Comparison of ENCODE assay signal across 1 cellular context in genomic region chr17:28644782-28645575, GRCh38.
A peak's percentile ranks its signal among the peaks of the same experiment; 100 is the strongest.
TF ChIP-seq lines count a peak whose summit lies in the region.

TSS of gene BLTP2 (minus strand) at chr17:28645158. CDS start at chr17:28645056, 102 bp downstream.

TF ChIP-seq in HepG2, 621 proteins besides CTCF, POLR2A, EP300 and RAD21 (continued from another document and continues in another):
- peak; percentile 87; the same call in 1 of the 2 replicates for TF ChIP-seq PRDM10 (CRISPR knock-in tag; IDR thresholded peaks at IDR 0.05; ENCODE audit: low read depth)
- TF ChIP-seq SPEN (CRISPR knock-in tag; IDR thresholded peaks at IDR 0.05; ENCODE audit: low read depth): peak; percentile 95
- TF ChIP-seq, protein P1, sequence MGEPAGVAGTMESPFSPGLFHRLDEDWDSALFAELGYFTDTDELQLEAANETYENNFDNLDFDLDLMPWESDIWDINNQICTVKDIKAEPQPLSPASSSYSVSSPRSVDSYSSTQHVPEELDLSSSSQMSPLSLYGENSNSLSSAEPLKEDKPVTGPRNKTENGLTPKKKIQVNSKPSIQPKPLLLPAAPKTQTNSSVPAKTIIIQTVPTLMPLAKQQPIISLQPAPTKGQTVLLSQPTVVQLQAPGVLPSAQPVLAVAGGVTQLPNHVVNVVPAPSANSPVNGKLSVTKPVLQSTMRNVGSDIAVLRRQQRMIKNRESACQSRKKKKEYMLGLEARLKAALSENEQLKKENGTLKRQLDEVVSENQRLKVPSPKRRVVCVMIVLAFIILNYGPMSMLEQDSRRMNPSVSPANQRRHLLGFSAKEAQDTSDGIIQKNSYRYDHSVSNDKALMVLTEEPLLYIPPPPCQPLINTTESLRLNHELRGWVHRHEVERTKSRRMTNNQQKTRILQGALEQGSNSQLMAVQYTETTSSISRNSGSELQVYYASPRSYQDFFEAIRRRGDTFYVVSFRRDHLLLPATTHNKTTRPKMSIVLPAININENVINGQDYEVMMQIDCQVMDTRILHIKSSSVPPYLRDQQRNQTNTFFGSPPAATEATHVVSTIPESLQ (CRISPR knock-in tag; conservative IDR thresholded peaks at IDR 0.05): no peak
- TF ChIP-seq ZMAT3 (CRISPR knock-in tag; conservative IDR thresholded peaks at IDR 0.05): peak; percentile 92
- peak; percentile 83 for TF ChIP-seq ZFY (CRISPR knock-in tag; IDR thresholded peaks at IDR 0.05)
- TF ChIP-seq ZNF557 (CRISPR knock-in tag; IDR thresholded peaks at IDR 0.05): no peak
- peak; percentile 55 for TF ChIP-seq PATZ1 (CRISPR knock-in tag; IDR thresholded peaks at IDR 0.05)
- peak; percentile 31; the same call in 1 of the 2 replicates for TF ChIP-seq ATF2 (CRISPR knock-in tag; IDR thresholded peaks at IDR 0.05)
- 0 out of 2 replicates have a peak, but pooled peaks have one; percentile 24 for TF ChIP-seq HOXD1 (CRISPR knock-in tag; IDR thresholded peaks at IDR 0.05)
- TF ChIP-seq, protein P2, sequence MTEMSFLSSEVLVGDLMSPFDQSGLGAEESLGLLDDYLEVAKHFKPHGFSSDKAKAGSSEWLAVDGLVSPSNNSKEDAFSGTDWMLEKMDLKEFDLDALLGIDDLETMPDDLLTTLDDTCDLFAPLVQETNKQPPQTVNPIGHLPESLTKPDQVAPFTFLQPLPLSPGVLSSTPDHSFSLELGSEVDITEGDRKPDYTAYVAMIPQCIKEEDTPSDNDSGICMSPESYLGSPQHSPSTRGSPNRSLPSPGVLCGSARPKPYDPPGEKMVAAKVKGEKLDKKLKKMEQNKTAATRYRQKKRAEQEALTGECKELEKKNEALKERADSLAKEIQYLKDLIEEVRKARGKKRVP (CRISPR knock-in tag; IDR thresholded peaks at IDR 0.05): peak in 1 of 2 experiments; percentile 48; a peak in 1 of 4 replicates
- TF ChIP-seq HCFC1 (IDR thresholded peaks at IDR 0.05; ENCODE audit: low read depth, low read length): peak; percentile 23; the same call in 1 of the 2 replicates
- TF ChIP-seq RXRB (CRISPR knock-in tag; IDR thresholded peaks at IDR 0.05; ENCODE audit: borderline replicate concordance): peak; percentile 51; the same call in 1 of the 2 replicates
- no peak for TF ChIP-seq NPAS2 (CRISPR knock-in tag; IDR thresholded peaks at IDR 0.05; ENCODE audit: borderline replicate concordance)
- peak; percentile 76 for TF ChIP-seq POLR2AphosphoS5 (IDR thresholded peaks at IDR 0.05; ENCODE audit: low read depth, low read length)
- TF ChIP-seq ZNF710 (CRISPR knock-in tag; IDR thresholded peaks at IDR 0.05; ENCODE audit: borderline replicate concordance): peak; percentile 74; the same call in 1 of the 2 replicates
- TF ChIP-seq HNF4G (IDR thresholded peaks at IDR 0.05; ENCODE audit: borderline replicate concordance, low read depth, low read length): no peak
- TF ChIP-seq HNF4G (CRISPR knock-in tag; IDR thresholded peaks at IDR 0.05; ENCODE audit: borderline replicate concordance, low read depth): peak; percentile 67; the same call in 1 of the 2 replicates
- no peak for TF ChIP-seq DPF2 (CRISPR knock-in tag; IDR thresholded peaks at IDR 0.05; ENCODE audit: borderline replicate concordance, low read depth)
- TF ChIP-seq RFX3 (CRISPR knock-in tag; IDR thresholded peaks at IDR 0.05): no peak
- TF ChIP-seq ZNF501 (CRISPR knock-in tag; IDR thresholded peaks at IDR 0.05): peak; percentile 84
- no peak for TF ChIP-seq RFXAP (CRISPR knock-in tag; IDR thresholded peaks at IDR 0.05; ENCODE audit: borderline replicate concordance)
- no peak; the same call in 1 of the 2 replicates for TF ChIP-seq ARHGAP35 (CRISPR knock-in tag; IDR thresholded peaks at IDR 0.05; ENCODE audit: borderline replicate concordance)
- TF ChIP-seq, protein P3, sequence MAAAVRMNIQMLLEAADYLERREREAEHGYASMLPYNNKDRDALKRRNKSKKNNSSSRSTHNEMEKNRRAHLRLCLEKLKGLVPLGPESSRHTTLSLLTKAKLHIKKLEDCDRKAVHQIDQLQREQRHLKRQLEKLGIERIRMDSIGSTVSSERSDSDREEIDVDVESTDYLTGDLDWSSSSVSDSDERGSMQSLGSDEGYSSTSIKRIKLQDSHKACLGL (CRISPR knock-in tag; IDR thresholded peaks at IDR 0.05): peak; percentile 76
- peak; percentile 85 for TF ChIP-seq HOXA3 (CRISPR knock-in tag; IDR thresholded peaks at IDR 0.05)
- TF ChIP-seq ISL2 (CRISPR knock-in tag; IDR thresholded peaks at IDR 0.05): 0 out of 2 replicates have a peak, but pooled peaks have one; percentile 30
- no peak for TF ChIP-seq PRPF4 (IDR thresholded peaks at IDR 0.05; ENCODE audit: low read depth, low read length, poor library complexity, severe bottlenecking)
- TF ChIP-seq KLF16 (CRISPR knock-in tag; IDR thresholded peaks at IDR 0.05): peak in 1 of 2 experiments; percentile 34; a peak in 1 of 4 replicates
- peak; percentile 87 for TF ChIP-seq SP2 (CRISPR knock-in tag; IDR thresholded peaks at IDR 0.05)
- TF ChIP-seq ZNF720 (CRISPR knock-in tag; IDR thresholded peaks at IDR 0.05): no peak
- TF ChIP-seq GABPB1 (CRISPR knock-in tag; IDR thresholded peaks at IDR 0.05): peak; percentile 92
- no peak for TF ChIP-seq FOXA1 (IDR thresholded peaks at IDR 0.05)
- peak; percentile 45 for TF ChIP-seq FOXA1 (CRISPR knock-in tag; IDR thresholded peaks at IDR 0.05)
- TF ChIP-seq DMAP1 (CRISPR knock-in tag; IDR thresholded peaks at IDR 0.05): peak; percentile 78
- peak; percentile 88 for TF ChIP-seq ZNF589 (CRISPR knock-in tag; conservative IDR thresholded peaks at IDR 0.05)
- TF ChIP-seq, protein P4, sequence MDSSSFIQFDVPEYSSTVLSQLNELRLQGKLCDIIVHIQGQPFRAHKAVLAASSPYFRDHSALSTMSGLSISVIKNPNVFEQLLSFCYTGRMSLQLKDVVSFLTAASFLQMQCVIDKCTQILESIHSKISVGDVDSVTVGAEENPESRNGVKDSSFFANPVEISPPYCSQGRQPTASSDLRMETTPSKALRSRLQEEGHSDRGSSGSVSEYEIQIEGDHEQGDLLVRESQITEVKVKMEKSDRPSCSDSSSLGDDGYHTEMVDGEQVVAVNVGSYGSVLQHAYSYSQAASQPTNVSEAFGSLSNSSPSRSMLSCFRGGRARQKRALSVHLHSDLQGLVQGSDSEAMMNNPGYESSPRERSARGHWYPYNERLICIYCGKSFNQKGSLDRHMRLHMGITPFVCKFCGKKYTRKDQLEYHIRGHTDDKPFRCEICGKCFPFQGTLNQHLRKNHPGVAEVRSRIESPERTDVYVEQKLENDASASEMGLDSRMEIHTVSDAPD (CRISPR knock-in tag; IDR thresholded peaks at IDR 0.05): no peak
- peak; percentile 61 for TF ChIP-seq AGO1 (IDR thresholded peaks at IDR 0.05; ENCODE audit: low read depth, low read length, poor library complexity, severe bottlenecking)
- peak; percentile 58; the same call in 1 of the 2 replicates for TF ChIP-seq ZSCAN9 (CRISPR knock-in tag; IDR thresholded peaks at IDR 0.05; ENCODE audit: borderline replicate concordance)
- TF ChIP-seq ZNF550 (CRISPR knock-in tag; IDR thresholded peaks at IDR 0.05; ENCODE audit: borderline replicate concordance): no peak
- 0 out of 2 replicates have a peak, but pooled peaks have one; percentile 16 for TF ChIP-seq SOX5 (CRISPR knock-in tag; IDR thresholded peaks at IDR 0.05; ENCODE audit: borderline replicate concordance)
- no peak for TF ChIP-seq ETV6 (CRISPR knock-in tag; conservative IDR thresholded peaks at IDR 0.05)
- TF ChIP-seq ZNF768 (CRISPR knock-in tag; IDR thresholded peaks at IDR 0.05): 0 out of 2 replicates have a peak, but pooled peaks have one; percentile 17
- TF ChIP-seq ZNF678 (CRISPR knock-in tag; IDR thresholded peaks at IDR 0.05): 0 out of 2 replicates have a peak, but pooled peaks have one; percentile 43
- no peak for TF ChIP-seq ZNF780A (CRISPR knock-in tag; IDR thresholded peaks at IDR 0.05)
- TF ChIP-seq POGK (CRISPR knock-in tag; conservative IDR thresholded peaks at IDR 0.05): peak; percentile 35; the same call in 1 of the 2 replicates
